ENCODE assay signal across 8 cellular contexts in the genomic region with DNA sequence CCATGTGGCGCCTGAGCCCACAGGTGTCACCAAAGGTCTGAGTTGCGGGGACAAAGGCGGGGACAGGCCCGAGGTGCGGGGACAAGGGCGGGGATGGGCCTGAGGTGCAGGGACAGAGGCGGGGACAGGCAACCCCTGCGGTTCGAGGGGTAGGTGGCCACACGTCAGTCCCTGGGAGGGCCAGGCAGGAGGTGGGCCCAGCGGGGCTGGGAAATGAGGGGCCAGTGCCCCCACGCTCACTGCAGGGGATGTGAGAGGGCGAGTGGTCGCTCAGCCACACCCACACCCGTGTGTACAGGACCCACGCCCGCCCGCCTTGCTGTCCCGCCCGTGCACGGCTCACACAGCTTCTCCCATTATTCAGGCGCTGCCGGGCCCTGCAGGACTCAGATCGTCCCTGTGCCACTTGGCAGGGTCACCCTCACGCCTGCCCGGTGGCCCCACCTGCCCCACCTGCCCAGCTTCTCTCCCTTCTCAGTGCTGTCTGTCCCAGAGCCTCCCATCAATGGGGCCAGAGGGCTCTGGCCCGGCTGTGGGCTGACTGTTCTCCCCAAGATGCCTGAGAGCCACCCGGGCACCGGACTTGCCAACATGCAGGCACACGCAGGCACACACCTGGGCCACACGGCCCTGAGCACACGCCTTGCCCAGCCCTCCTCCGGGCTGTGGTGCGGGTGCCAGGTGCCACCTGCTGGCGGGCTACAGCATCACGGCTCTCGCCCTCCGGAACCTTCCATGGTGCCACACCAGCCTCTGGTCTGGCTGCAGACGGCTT. TPM values are rescaled to one million over a fixed set of nuclear protein-coding genes. Genes with fewer than 3 reads are reported as not detected.
DNase-seq lines count a peak whose midpoint lies in the region; ATAC-seq, FAIRE-seq and TF ChIP-seq lines count a peak whose summit lies in the region.

No MANE protein-coding gene starts in this region.

- peak; percentile 61 for DNase-seq in NCI-H345 treated with DMSO at 0.1 percent for 48 hours (lab: John Stamatoyannopoulos, UW; ENCODE audit: unreplicated experiment)
- peak; percentile 70 for DNase-seq in activated CD4-positive, alpha-beta T cell treated with anti-CD3 and anti-CD28 coated beads, Interleukin-2, amount 50 U/mL, for 1 hour
- DNase-seq in dermis blood vessel endothelial cell: peak; percentile 81
- DNase-seq in lung (ENCODE audit: low spot score): peak; percentile 78
- DNase-seq in stimulated activated CD8-positive, alpha-beta memory T cell treated with anti-CD3 and anti-CD28 coated beads, Interleukin-15, amount 100 ng/mL, for 1 hour (ENCODE audit: low read depth): peak; percentile 48

- peak; percentile 40 for FAIRE-seq in G401.6 (lab: Jason Lieb, UNC)

- ATAC-seq in HG03097 (IDR thresholded peaks at IDR 0.05; ENCODE audit: low FRiP score, unreplicated experiment): peak; percentile 57
- peak; percentile 90 for ATAC-seq in lung (ENCODE audit: insufficient read depth, low FRiP score)
- no peak for ATAC-seq in HG02973 (IDR thresholded peaks at IDR 0.05; ENCODE audit: unreplicated experiment)

- no peaks in the 10 kb centered on the region for H3K27me3 ChIP-seq in lung (ENCODE audit: control insufficient read depth, insufficient read depth)

- 48 to 55% methylated on average over 33 to 39 of the region's 39 CpGs for WGBS in lung, 2 donors

- H3K36me3 ChIP-seq in lung (ENCODE audit: control insufficient read depth in 2 of 2, insufficient read depth in 2 of 2, low read length in 2 of 2): no peaks in the 10 kb centered on the region

- H3K27ac ChIP-seq in lung (ENCODE audit: low read depth in 1 of 2, low read length in 1 of 2): no peak overlapping the region

- H3K9me3 ChIP-seq in lung (ENCODE audit: control insufficient read depth in 2 of 2, insufficient read depth in 1 of 2, low read length in 1 of 2): no peaks in the 10 kb centered on the region

- no peak overlapping the region for H3K4me3 ChIP-seq in lung

- TF ChIP-seq CTCF in lung (IDR thresholded peaks at IDR 0.05; ENCODE audit: control extremely low read depth, extremely low read depth): peak; percentile 92

- H3K4me1 ChIP-seq in lung (ENCODE audit: control insufficient read depth in 2 of 2, insufficient read depth in 2 of 2, low read length in 2 of 2): peaks cover 0 to 5% of the 10 kb centered on the region in 2 donors

RNA-seq across cellular contexts. Expression of gene MUC6, which starts 14.2 kb away (rescaled TPM):
- not detected in 2 replicates for total RNA-seq in dermis blood vessel endothelial cell
- total RNA-seq in lung: under 1 TPM in 1 of 2 donors, not detected in 1; 0.92 TPM
- polyA plus RNA-seq in lung: under 1 TPM; 0.01 to 0.06 TPM

RNA-seq across cellular contexts. Expression of gene MUC2, which starts 23.9 kb away (rescaled TPM):
- total RNA-seq in dermis blood vessel endothelial cell (not detected in 2 replicates), lung (under 1 TPM; 0.03 to 0.43 TPM)
- polyA plus RNA-seq in lung: under 1 TPM; 0.24 to 0.37 TPM
